ENCODE assay signal across 8 cellular contexts in the genomic region with DNA sequence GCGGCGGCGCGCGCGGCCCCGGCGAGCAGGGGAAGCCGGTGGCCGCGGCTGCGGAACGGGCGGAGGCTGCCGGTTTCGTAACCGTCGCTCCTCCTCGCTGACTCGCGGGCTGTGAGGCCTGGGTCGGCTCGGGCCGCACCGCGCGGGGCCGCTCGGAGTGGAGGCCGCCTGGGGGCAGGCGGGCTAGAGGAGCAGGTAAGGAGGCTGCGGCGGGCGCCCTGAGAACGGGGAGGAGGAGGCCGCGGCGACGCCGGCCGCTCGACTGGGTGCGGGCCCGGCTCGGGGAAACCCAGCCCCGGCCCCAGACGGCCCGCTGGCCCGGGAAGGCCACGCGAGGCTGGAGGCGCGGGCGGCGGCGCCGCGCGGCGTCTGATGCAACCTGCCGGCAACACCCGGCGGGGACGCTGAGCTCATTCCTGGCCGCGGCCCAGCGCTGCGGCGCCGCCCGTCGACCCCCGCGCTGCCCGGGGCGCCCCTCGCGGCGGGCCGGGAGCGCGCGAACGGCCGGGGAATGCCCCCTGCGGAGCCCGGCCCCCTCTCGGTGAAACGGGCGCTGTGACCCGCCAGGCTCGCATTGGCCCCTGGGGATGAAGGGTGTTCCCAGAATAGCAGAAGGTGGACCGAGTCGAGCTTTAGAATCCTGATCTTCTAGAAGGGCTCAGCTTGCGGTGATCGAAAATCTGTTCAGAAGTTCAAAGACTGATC. TPM values are rescaled to one million over a fixed set of nuclear protein-coding genes. Genes with fewer than 3 reads are reported as not detected.
DNase-seq lines count a peak whose midpoint lies in the region; ATAC-seq and TF ChIP-seq lines count a peak whose summit lies in the region.

A gene (plus strand): TSS at position 9 of the 705 bp plus-strand sequence. CDS start 5,531 bp downstream, outside the sequence.

- peak within 1 kb of the TSS; percentile 89 for H3K9ac ChIP-seq in OCI-LY1 (ENCODE audit: low read length)

- peak; percentile 92 for TF ChIP-seq POLR2A in gastroesophageal sphincter (IDR thresholded peaks at IDR 0.05)

- H3F3A ChIP-seq in OCI-LY1 (ENCODE audit: insufficient read depth, low read length): no peaks in the 10 kb centered on the region

- peak; percentile 40 for DNase-seq in COLO829 (ENCODE audit: low spot score)
- DNase-seq in activated naive CD4-positive, alpha-beta T cell (lab: John Stamatoyannopoulos, UW): peak in 3 of 4 experiments; percentile 36 to 59 (median 48)
- DNase-seq in osteocyte (ENCODE audit: extremely low spot score, unreplicated experiment): peak; percentile 92
- no peak for DNase-seq in inferior parietal cortex (ENCODE audit: extremely low spot score)

- H3K9me3 ChIP-seq in OCI-LY1 (ENCODE audit: low read length): no peaks in the 10 kb centered on the region
- H3K9me3 ChIP-seq in gastroesophageal sphincter: no peaks in the 10 kb centered on the region

- H3K27me3 Mint-ChIP-seq in osteocyte (ENCODE audit: unreplicated experiment): peaks cover under 1% of the 10 kb centered on the region

- no peaks in the 10 kb centered on the region for H3K9me3 Mint-ChIP-seq in osteocyte (ENCODE audit: unreplicated experiment)

- H3K4me1 Mint-ChIP-seq in osteocyte (ENCODE audit: unreplicated experiment): peaks cover 51% of the 10 kb centered on the region

- peak within 1 kb of the TSS; percentile 92 for H3K4me3 ChIP-seq in OCI-LY1 (ENCODE audit: low read depth, low read length, poor library complexity, severe bottlenecking)
- peak within 1 kb of the TSS; percentile 67 to 98 for H3K4me3 ChIP-seq in gastroesophageal sphincter

- peaks cover 4% of the 10 kb centered on the region for H3K36me3 Mint-ChIP-seq in osteocyte (ENCODE audit: unreplicated experiment)

- TF ChIP-seq CTCF in OCI-LY1 (IDR thresholded peaks at IDR 0.05; ENCODE audit: low read length): 0 out of 2 replicates have a peak, but pooled peaks have one; percentile 10
- TF ChIP-seq CTCF in gastroesophageal sphincter (IDR thresholded peaks at IDR 0.05): peak in 2 of 4 experiments; percentile 44 to 53
- peak; percentile 14 for TF ChIP-seq CTCF in osteocyte (IDR thresholded peaks at IDR 0.05)

- peak within 1 kb of the TSS; percentile 92 for H3K4me3 Mint-ChIP-seq in osteocyte (ENCODE audit: unreplicated experiment)

- TF ChIP-seq EP300 in gastroesophageal sphincter (IDR thresholded peaks at IDR 0.05): no peak

- H3K4me1 ChIP-seq in OCI-LY1 (ENCODE audit: insufficient read depth, low read length, severe bottlenecking): peaks cover 38% of the 10 kb centered on the region
- H3K4me1 ChIP-seq in gastroesophageal sphincter: peaks cover 0 to 50% (median 22%) of the 10 kb centered on the region in 3 donors

- no peaks in the 10 kb centered on the region; the same call in 1 of the 2 replicates for H4K20me1 ChIP-seq in OCI-LY1 (ENCODE audit: insufficient read depth, low read length)

- WGBS in gastroesophageal sphincter (ENCODE audit: low coverage in 1 of 2), 2 donors: no CpG with 5 or more reads among the region's 96 CpGs

- H3K27me3 ChIP-seq in OCI-LY1 (ENCODE audit: insufficient read depth, low read length) (no peaks in the 10 kb centered on the region), gastroesophageal sphincter (no peaks in the 10 kb centered on the region)

- ATAC-seq in GM19043 (IDR thresholded peaks at IDR 0.05; ENCODE audit: low read depth, unreplicated experiment) (peak; percentile 26), HG03159 (IDR thresholded peaks at IDR 0.05; ENCODE audit: unreplicated experiment) (peak; percentile 42), gastroesophageal sphincter (peak; percentile 67)

- H3K27ac ChIP-seq in OCI-LY1 (ENCODE audit: low read depth, low read length, poor library complexity, severe bottlenecking) (peak within 1 kb of the TSS; percentile 39), gastroesophageal sphincter (peak within 1 kb of the TSS; percentile 77 to 100 (median 99))

- peak within 1 kb of the TSS; percentile 95 for H3K27ac Mint-ChIP-seq in osteocyte (ENCODE audit: unreplicated experiment)

- H3K4me2 ChIP-seq in OCI-LY1 (ENCODE audit: low read length): peak within 1 kb of the TSS; percentile 95

- H3K36me3 ChIP-seq in OCI-LY1 (ENCODE audit: insufficient read depth, low read length) (peaks cover 1% of the 10 kb centered on the region; the same call in 1 of the 2 replicates), gastroesophageal sphincter (peaks cover 0 to 2% of the 10 kb centered on the region in 2 donors)

- H2AFZ ChIP-seq in OCI-LY1 (ENCODE audit: low read length): no peak within 1 kb of the TSS

- H3K9me2 ChIP-seq in OCI-LY1 (ENCODE audit: low read depth, low read length): no peaks in the 10 kb centered on the region

- peaks cover 44% of the 10 kb centered on the region for H3K79me2 ChIP-seq in OCI-LY1 (ENCODE audit: insufficient read depth, low read length)

RNA-seq across cellular contexts. Expression of the gene that starts here (rescaled TPM):
- total RNA-seq in gastroesophageal sphincter: 10 to 100 TPM; 23.8 to 34.9 (median 26.2) TPM
- total RNA-seq in osteocyte: 39.7 and 41.1 TPM in 2 replicates
